1 cellular context compared by ENCODE assay signal in the genomic region with DNA sequence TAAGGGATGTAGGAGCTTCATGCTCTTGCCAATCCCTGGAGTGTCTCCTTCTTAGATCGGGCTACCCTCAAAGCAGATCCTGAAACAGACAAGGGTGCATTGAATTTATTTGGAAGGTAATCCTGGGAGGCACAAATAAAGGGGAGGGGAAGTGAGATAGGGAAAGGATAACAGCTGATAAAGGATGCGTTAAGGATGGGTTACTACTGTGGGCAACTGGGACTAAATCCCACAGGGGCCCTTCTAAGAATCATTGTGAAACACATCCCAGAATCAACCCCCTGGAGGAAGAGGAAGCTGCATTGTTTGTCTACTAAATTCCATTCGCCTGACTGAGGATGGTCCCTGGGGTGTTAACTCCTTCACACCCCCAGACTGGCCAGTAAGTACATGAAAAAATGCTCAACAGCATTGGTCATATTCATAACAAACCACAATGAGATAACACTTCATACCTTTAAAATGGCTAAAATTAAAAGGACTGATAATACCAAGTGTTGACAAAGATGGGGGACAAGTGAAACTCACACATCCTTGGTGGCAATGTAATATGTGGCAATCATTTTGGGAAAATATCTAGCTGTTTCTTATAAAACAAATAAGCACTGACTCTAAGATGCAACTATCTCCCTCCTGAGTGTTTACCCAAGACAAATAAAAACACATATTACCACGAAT.
TF ChIP-seq lines count a peak whose summit lies in the region.

No MANE protein-coding gene starts in this region.

TF ChIP-seq in HepG2, 621 proteins besides CTCF, POLR2A, EP300 and RAD21:
- TF ChIP-seq, protein P1, sequence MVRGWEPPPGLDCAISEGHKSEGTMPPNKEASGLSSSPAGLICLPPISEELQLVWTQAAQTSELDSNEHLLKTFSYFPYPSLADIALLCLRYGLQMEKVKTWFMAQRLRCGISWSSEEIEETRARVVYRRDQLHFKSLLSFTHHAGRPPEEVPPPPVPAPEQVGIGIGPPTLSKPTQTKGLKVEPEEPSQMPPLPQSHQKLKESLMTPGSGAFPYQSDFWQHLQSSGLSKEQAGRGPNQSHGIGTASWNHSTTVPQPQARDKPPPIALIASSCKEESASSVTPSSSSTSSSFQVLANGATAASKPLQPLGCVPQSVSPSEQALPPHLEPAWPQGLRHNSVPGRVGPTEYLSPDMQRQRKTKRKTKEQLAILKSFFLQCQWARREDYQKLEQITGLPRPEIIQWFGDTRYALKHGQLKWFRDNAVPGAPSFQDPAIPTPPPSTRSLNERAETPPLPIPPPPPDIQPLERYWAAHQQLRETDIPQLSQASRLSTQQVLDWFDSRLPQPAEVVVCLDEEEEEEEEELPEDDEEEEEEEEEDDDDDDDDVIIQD (CRISPR knock-in tag; IDR thresholded peaks at IDR 0.05; ENCODE audit: low read depth) = no peak
- TF ChIP-seq ZNF557 (CRISPR knock-in tag; IDR thresholded peaks at IDR 0.05) (no peak), ZNF7 (CRISPR knock-in tag; IDR thresholded peaks at IDR 0.05) (peak; percentile 83), RCOR2 (CRISPR knock-in tag; IDR thresholded peaks at IDR 0.05) (no peak), SIX1 (CRISPR knock-in tag; IDR thresholded peaks at IDR 0.05; ENCODE audit: borderline replicate concordance) (no peak), FLYWCH1 (CRISPR knock-in tag; IDR thresholded peaks at IDR 0.05) (no peak)
TF ChIP-seq in HepG2: peak in this region for 1.
